3 cellular contexts compared by ENCODE assay signal in genomic region chr11:101362643-101363042, GRCh38.
TF ChIP-seq lines count a peak whose summit lies in the region.

No MANE protein-coding gene starts in this region.

TF ChIP-seq in A549, 52 proteins besides CTCF, POLR2A, EP300 and RAD21:
- TF ChIP-seq NFE2L2 (conservative IDR thresholded peaks at IDR 0.05; ENCODE audit: low read length) (peak; percentile 72), MAFK (IDR thresholded peaks at IDR 0.05; ENCODE audit: partially characterized antibody) (peak; percentile 89), MAZ (IDR thresholded peaks at IDR 0.05; ENCODE audit: borderline replicate concordance, low read depth, low read length) (no peak)

TF ChIP-seq in IMR-90, 13 proteins besides CTCF, POLR2A, EP300 and RAD21:
- no peak for TF ChIP-seq FOS (IDR thresholded peaks at IDR 0.05; ENCODE audit: low read depth, low read length)
- TF ChIP-seq NFE2L2 (IDR thresholded peaks at IDR 0.05; ENCODE audit: low read depth, low read length), result peak; percentile 90
- no peak for TF ChIP-seq CHD1 (IDR thresholded peaks at IDR 0.05; ENCODE audit: low read depth, low read length)
- no peak for TF ChIP-seq RCOR1 (IDR thresholded peaks at IDR 0.05; ENCODE audit: insufficient replicate concordance, low read length)
- TF ChIP-seq BHLHE40 (IDR thresholded peaks at IDR 0.05; ENCODE audit: low read depth, low read length), result no peak
- peak; percentile 96 for TF ChIP-seq MAFK (IDR thresholded peaks at IDR 0.05; ENCODE audit: low read depth, low read length)
TF ChIP-seq in IMR-90: peak in this region for 2.

TF ChIP-seq in H1, 55 proteins besides CTCF, POLR2A, EP300 and RAD21 (continued from another document):
- TF ChIP-seq CHD1 (IDR thresholded peaks at IDR 0.05; ENCODE audit: low read depth, low read length) (no peak), NANOG (IDR thresholded peaks at IDR 0.05; ENCODE audit: insufficient read depth, low read depth, low read length, poor library complexity, severe bottlenecking) (no peak), GABPA (IDR thresholded peaks at IDR 0.05; ENCODE audit: borderline replicate concordance, insufficient read depth, low read length) (no peak), PHF8 (conservative IDR thresholded peaks at IDR 0.05; ENCODE audit: low read depth, low read length) (no peak), NRF1 (IDR thresholded peaks at IDR 0.05; ENCODE audit: low read depth, low read length) (no peak), MAFK (IDR thresholded peaks at IDR 0.05; ENCODE audit: low read depth, low read length) (peak; percentile 88)
